ENCODE assay signal across 18 cellular contexts in genomic region chr6:96468281-96468680, GRCh38.
"Had no signal": no experiment of that assay in that cellular context is flagged by ENCODE, and none has a peak within 500 bp of the region (broad histone marks: within the 10 kb centered on the region; RNA-seq: fewer than 3 reads in every experiment).

No MANE protein-coding gene starts in this region.

- H3K27me3 ChIP-seq: heart left ventricle, neutrophil, right atrium auricular region, suprapubic skin, thyroid gland had no signal

- H3K36me3 ChIP-seq: heart left ventricle, neutrophil, right atrium auricular region, sigmoid colon, suprapubic skin, thyroid gland had no signal

- H3K27me3 Mint-ChIP-seq: naive thymus-derived CD8-positive, alpha-beta T cell had no signal

- H3K4me3 ChIP-seq: coronary artery, heart left ventricle, mucosa of descending colon, right atrium auricular region, sigmoid colon, skin epidermis, suprapubic skin, thyroid gland had no signal

- H3K9me3 ChIP-seq: mucosa of descending colon, neutrophil, right atrium auricular region, sigmoid colon, thyroid gland had no signal

- H3K4me1 ChIP-seq: heart left ventricle, right atrium auricular region, sigmoid colon, suprapubic skin, thyroid gland had no signal

- H3K36me3 Mint-ChIP-seq: naive thymus-derived CD8-positive, alpha-beta T cell had no signal

- H3K27ac ChIP-seq: coronary artery, heart left ventricle, neutrophil, right atrium auricular region, sigmoid colon, skin epidermis, suprapubic skin, thyroid gland had no signal

- DNase-seq: central memory CD4-positive, alpha-beta T cell; effector CD4-positive, alpha-beta T cell; heart left ventricle; islet precursor cell; mammary epithelial cell; posterior cingulate gyrus; sigmoid colon; stimulated activated CD4-positive, alpha-beta T cell treated with anti-CD3 and anti-CD28 coated beads, Interleukin-12 subunit alpha, Interleukin-12 subunit beta, amount 100 ng/mL, for 4 hours; stimulated activated naive CD8-positive, alpha-beta T cell treated with anti-CD3 and anti-CD28 coated beads, Interleukin-15, Interleukin-2, amounts not matched to agents 100 U/mL and 50 U/mL, for 24 hours; thyroid gland had no signal

- ATAC-seq: heart left ventricle; left lobe of liver; mucosa of descending colon; naive thymus-derived CD8-positive, alpha-beta T cell; stimulated activated naive CD8-positive, alpha-beta T cell treated with anti-CD3 and anti-CD28 coated beads, Interleukin-15, Interleukin-2, amounts not matched to agents 100 U/mL and 50 U/mL, for 24 hours had no signal
